7 cellular contexts compared by ENCODE assay signal in genomic region chr4:127632420-127633403, GRCh38. TPM values are rescaled to one million over a fixed set of nuclear protein-coding genes. Genes with fewer than 3 reads are reported as not detected.
A peak's percentile ranks its signal among the peaks of the same experiment; 100 is the strongest.
DNase-seq lines count a peak whose midpoint lies in the region; ATAC-seq, FAIRE-seq and TF ChIP-seq lines count a peak whose summit lies in the region.

Gene INTU (plus strand): TSS chr4:127632957. CDS start chr4:127633035, 78 bp downstream.

- H3K9ac ChIP-seq in kidney (ENCODE audit: low read length in 2 of 2): peak within 1 kb of the TSS; percentile 74 to 93

- H3K27ac ChIP-seq in coronary artery (peak within 1 kb of the TSS; percentile 27 to 62), kidney (ENCODE audit: low read depth in 2 of 2, low read length in 2 of 2) (no peak within 1 kb of the TSS), small intestine (ENCODE audit: low read depth in 1 of 2, low read length in 1 of 2) (peak within 1 kb of the TSS in 1 of 2 donors; percentile 61)

- FAIRE-seq in GM12891 (lab: Jason Lieb, UNC) (peak; percentile 76), kidney (lab: Jason Lieb, UNC) (peak; percentile 86), small intestine (lab: Jason Lieb, UNC) (no peak)

- intact Hi-C loops in kidney (cut with DNase I): no loop called here

- ATAC-seq in HG02588 (IDR thresholded peaks at IDR 0.05; ENCODE audit: unreplicated experiment): peak; percentile 98

- 1 to 2% (median 1%) methylated on average over 38 of the region's 38 CpGs for WGBS in small intestine, 3 donors

- TF ChIP-seq CTCF in NB4 (IDR thresholded peaks at IDR 0.05; ENCODE audit: low read depth, low read length) (no peak), coronary artery (IDR thresholded peaks at IDR 0.05) (no peak), kidney (IDR thresholded peaks at IDR 0.05; ENCODE audit: borderline replicate concordance, extremely low read depth, insufficient read depth) (no peak)

- peaks cover 0 to 3% of the 10 kb centered on the region in 2 donors for H3K4me1 ChIP-seq in kidney (ENCODE audit: control insufficient read depth in 1 of 2, insufficient read depth in 1 of 2, low read depth in 1 of 2, low read length in 2 of 2)
- H3K4me1 ChIP-seq in small intestine (ENCODE audit: control insufficient read depth in 2 of 2, insufficient read depth in 1 of 2, low read depth in 1 of 2, low read length in 1 of 2): no peaks in the 10 kb centered on the region

- DNase-seq in GM12891 (ENCODE audit: insufficient read length, low spot score): no peak
- peak; percentile 88 for DNase-seq in NB4 (ENCODE audit: low read depth)
- DNase-seq in SW 1271 (lab: John Stamatoyannopoulos, UW): peak; percentile 60 to 89
- peak; percentile 95 for DNase-seq in coronary artery (ENCODE audit: low spot score)
- peak; percentile 96 for DNase-seq in kidney
- DNase-seq in small intestine: peak; percentile 96

- H3K4me3 ChIP-seq in NB4 (ENCODE audit: low read depth, low read length): peak within 1 kb of the TSS; percentile 73
- H3K4me3 ChIP-seq in coronary artery: peak within 1 kb of the TSS; percentile 78
- H3K4me3 ChIP-seq in kidney (ENCODE audit: low read length in 2 of 2): peak within 1 kb of the TSS; percentile 84 to 100
- peak within 1 kb of the TSS; percentile 37 to 68 for H3K4me3 ChIP-seq in small intestine (ENCODE audit: low read depth in 1 of 2, low read length in 2 of 2)

- H3K36me3 ChIP-seq in kidney (ENCODE audit: control insufficient read depth in 1 of 2, insufficient read depth in 2 of 2, low read length in 2 of 2) (no peaks in the 10 kb centered on the region), small intestine (ENCODE audit: control insufficient read depth in 2 of 2, insufficient read depth in 2 of 2, low read length in 2 of 2) (no peaks in the 10 kb centered on the region)

- TF ChIP-seq POLR2A in GM12891 (IDR thresholded peaks at IDR 0.05; ENCODE audit: low read depth, low read length): no peak
- TF ChIP-seq POLR2A in NB4 (IDR thresholded peaks at IDR 0.05; ENCODE audit: extremely low read depth, insufficient read length): no peak

- H3K9me3 ChIP-seq in kidney (ENCODE audit: control insufficient read depth in 1 of 2, low read length in 2 of 2): no peaks in the 10 kb centered on the region
- no peaks in the 10 kb centered on the region for H3K9me3 ChIP-seq in small intestine (ENCODE audit: control insufficient read depth, low read depth)

- H3K27me3 ChIP-seq in small intestine (ENCODE audit: control insufficient read depth in 2 of 2, insufficient read depth in 2 of 2, low read length in 2 of 2): no peaks in the 10 kb centered on the region

TF ChIP-seq in GM12891, 5 proteins besides CTCF, POLR2A, EP300 and RAD21:
- TF ChIP-seq POU2F2 (IDR thresholded peaks at IDR 0.05; ENCODE audit: low read depth, low read length): no peak
- TF ChIP-seq SPI1 (IDR thresholded peaks at IDR 0.05; ENCODE audit: low read depth, low read length): no peak
- no peak for TF ChIP-seq TAF1 (IDR thresholded peaks at IDR 0.05; ENCODE audit: low read depth, low read length)
- TF ChIP-seq PAX5 (IDR thresholded peaks at IDR 0.05; ENCODE audit: insufficient read depth, low read length, severe bottlenecking): no peak
- TF ChIP-seq POLR2AphosphoS5 (IDR thresholded peaks at IDR 0.05; ENCODE audit: low read depth, low read length): no peak

RNA-seq across cellular contexts. Expression of gene INTU, which starts in this region (rescaled TPM):
- polyA plus RNA-seq in GM12891 (2012; ENCODE audit: low read depth, missing spikeins): 0.08 TPM
- total RNA-seq in kidney: 8.3 TPM
- polyA plus RNA-seq in kidney (ENCODE audit: insufficient read depth, low read depth, low replicate concordance) (2.6 TPM), small intestine (1 to 10 TPM in 1 of 3 donors, under 1 TPM in 2; under 0.01 to 1.6 (median 0.27) TPM)

Comparison
In these comparisons a context has a peak if more than half of its experiments do, and no peak if none do; other contexts are left out.
1. H3K27ac ChIP-seq: peak in coronary artery (2 of 2); none in kidney (0 of 2).
2. Peak in every context shown above with its lines, with median percentiles within 50 percentile points of each other: H3K4me3 ChIP-seq.